ENCODE assay signal across 24 cellular contexts in the genomic region with DNA sequence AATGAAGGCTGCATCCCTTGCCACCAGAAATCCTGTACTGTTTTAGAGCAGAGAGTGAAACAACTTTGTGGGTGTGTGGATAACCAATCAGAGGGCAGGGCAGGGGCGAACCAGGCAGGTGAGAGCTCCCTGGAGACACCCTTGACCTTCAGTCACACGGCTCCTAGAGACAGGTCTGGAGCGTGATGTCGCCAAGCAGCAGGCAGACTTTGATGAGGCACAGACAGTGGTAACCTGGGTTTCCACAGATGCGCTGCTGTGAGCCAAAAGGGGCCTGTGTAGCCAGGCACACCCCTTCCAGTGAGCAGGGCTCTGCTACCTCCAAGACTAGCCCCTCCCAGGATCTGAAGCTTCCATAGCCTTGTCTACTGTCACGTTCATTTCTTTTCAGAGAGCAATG.
"Had no signal": no experiment of that assay in that cellular context is flagged by ENCODE, and none has a peak within 500 bp of the region (broad histone marks: within the 10 kb centered on the region; RNA-seq: fewer than 3 reads in every experiment).

No MANE protein-coding gene starts in this region.

- H3K4me3 Mint-ChIP-seq: activated CD4-positive, alpha-beta T cell treated with anti-CD3 and anti-CD28 coated beads, Interleukin-2, amount 10 ng/mL, durations not matched to agents 24 days and 14 days; activated CD8-positive, alpha-beta memory T cell treated with anti-CD3 and anti-CD28 coated beads, Interleukin-2, amount 10 ng/mL, durations not matched to agents 7 days and 5 days; activated naive CD4-positive, alpha-beta T cell treated with anti-CD3 and anti-CD28 coated beads, Interleukin-2, amount 50 U/mL, for 24 hours; activated T-cell treated with anti-CD3 and anti-CD28 coated beads, Interleukin-2, amount 50 U/mL, for 24 hours; activated T-helper 1 cell treated with anti-CD3 and anti-CD28 coated beads, Interleukin-12 subunit alpha, Interleukin-12 subunit beta, Interleukin-2, Interleukin-4 antibody, amounts not matched to agents 30 ng/mL and 10 ng/mL and 1 ng/mL, durations not matched to agents 14 hours and 24 hours and 36 hours had no signal

- H3K36me3 Mint-ChIP-seq: activated CD8-positive, alpha-beta memory T cell treated with anti-CD3 and anti-CD28 coated beads, Interleukin-2, amount 10 ng/mL, durations not matched to agents 7 days and 5 days; activated naive CD4-positive, alpha-beta T cell treated with anti-CD3 and anti-CD28 coated beads, Interleukin-2, amount 50 U/mL, for 24 hours had no signal

- DNase-seq: activated CD4-positive, alpha-beta T cell treated with anti-CD3 and anti-CD28 coated beads, Interleukin-2, amount 10 ng/mL, durations not matched to agents 24 days and 14 days; activated CD4-positive, alpha-beta T cell treated with anti-CD3 and anti-CD28 coated beads, Interleukin-2, amount 50 U/mL, for 48 hours; activated CD4-positive, CD25-positive, alpha-beta regulatory T cell treated with anti-CD3 and anti-CD28 coated beads, Interleukin-2, amount 50 U/mL, for 72 hours; activated CD8-positive, alpha-beta memory T cell treated with anti-CD3 and anti-CD28 coated beads, Interleukin-2, amount 10 ng/mL, durations not matched to agents 7 days and 5 days; activated effector memory CD4-positive, alpha-beta T cell treated with Interleukin-2 at 50 U/mL for 16 hours; activated naive CD4-positive, alpha-beta T cell; activated T-cell treated with anti-CD3 and anti-CD28 coated beads, Interleukin-2, amount 50 U/mL, for 24 hours; aorta; central memory CD4-positive, alpha-beta T cell; MG63; MV-4-11; NCI-H1092 treated with DMSO at 0.1 percent for 48 hours; NCI-H1436 treated with DMSO at 0.1 percent for 48 hours; NCI-H2081; NCI-H2171 treated with DMSO at 0.1 percent for 48 hours; NCI-H510A treated with DMSO at 0.1 percent for 48 hours; NCI-H774; NK-92 treated with Interleukin-12 subunit alpha and Interleukin-12 subunit beta, amount 100 ng/mL, for 24 hours; Peyer's patch; Right ventricle myocardium superior; SJCRH30; SK-N-SH had no signal

- H3K27me3 Mint-ChIP-seq: activated CD4-positive, alpha-beta T cell treated with anti-CD3 and anti-CD28 coated beads, Interleukin-2, amount 10 ng/mL, durations not matched to agents 24 days and 14 days; activated CD8-positive, alpha-beta memory T cell treated with anti-CD3 and anti-CD28 coated beads, Interleukin-2, amount 10 ng/mL, durations not matched to agents 7 days and 5 days had no signal

- H3K27ac Mint-ChIP-seq: activated CD4-positive, alpha-beta T cell treated with anti-CD3 and anti-CD28 coated beads, Interleukin-2, amount 10 ng/mL, durations not matched to agents 24 days and 14 days; activated CD8-positive, alpha-beta memory T cell treated with anti-CD3 and anti-CD28 coated beads, Interleukin-2, amount 10 ng/mL, durations not matched to agents 7 days and 5 days; activated naive CD4-positive, alpha-beta T cell treated with anti-CD3 and anti-CD28 coated beads, Interleukin-2, amount 50 U/mL, for 24 hours; activated T-cell treated with anti-CD3 and anti-CD28 coated beads, Interleukin-2, amount 50 U/mL, for 24 hours; activated T-helper 1 cell treated with anti-CD3 and anti-CD28 coated beads, Interleukin-12 subunit alpha, Interleukin-12 subunit beta, Interleukin-2, Interleukin-4 antibody, amounts not matched to agents 30 ng/mL and 10 ng/mL and 1 ng/mL, durations not matched to agents 14 hours and 24 hours and 36 hours had no signal

- H3K9me3 Mint-ChIP-seq: activated CD4-positive, alpha-beta T cell treated with anti-CD3 and anti-CD28 coated beads, Interleukin-2, amount 10 ng/mL, durations not matched to agents 24 days and 14 days; activated T-cell treated with anti-CD3 and anti-CD28 coated beads, Interleukin-2, amount 50 U/mL, for 24 hours; activated T-helper 1 cell treated with anti-CD3 and anti-CD28 coated beads, Interleukin-12 subunit alpha, Interleukin-12 subunit beta, Interleukin-2, Interleukin-4 antibody, amounts not matched to agents 30 ng/mL and 10 ng/mL and 1 ng/mL, durations not matched to agents 14 hours and 24 hours and 36 hours had no signal

- H3K4me1 Mint-ChIP-seq: activated CD4-positive, alpha-beta T cell treated with anti-CD3 and anti-CD28 coated beads, Interleukin-2, amount 10 ng/mL, durations not matched to agents 24 days and 14 days; activated CD8-positive, alpha-beta memory T cell treated with anti-CD3 and anti-CD28 coated beads, Interleukin-2, amount 10 ng/mL, durations not matched to agents 7 days and 5 days; activated naive CD4-positive, alpha-beta T cell treated with anti-CD3 and anti-CD28 coated beads, Interleukin-2, amount 50 U/mL, for 24 hours had no signal
